Comparison of ENCODE assay signal across 10 cellular contexts in the genomic region with DNA sequence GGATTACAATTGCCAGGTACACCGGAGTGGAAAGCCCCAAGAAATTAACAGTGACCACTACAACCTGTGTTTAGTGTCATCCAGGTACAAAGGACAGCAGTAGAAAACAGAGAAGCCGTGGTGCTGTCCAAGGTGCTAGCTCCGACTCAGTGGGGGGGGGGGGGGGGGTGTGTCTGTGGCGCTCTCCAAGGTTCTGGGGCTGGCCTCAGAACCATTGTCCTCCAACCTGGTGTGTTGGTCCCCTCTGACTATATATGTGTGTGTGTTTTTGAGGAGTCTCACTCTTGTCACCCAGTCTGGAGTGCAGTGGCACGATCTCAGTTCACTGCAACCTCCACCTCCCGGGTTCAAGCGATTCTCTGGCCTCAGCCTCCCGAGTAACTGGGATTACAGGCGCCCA. TPM values are rescaled to one million over a fixed set of nuclear protein-coding genes. Genes with fewer than 3 reads are reported as not detected.
DNase-seq lines count a peak whose midpoint lies in the region; ATAC-seq, FAIRE-seq and TF ChIP-seq lines count a peak whose summit lies in the region.
"Had no signal": no experiment of that assay in that cellular context is flagged by ENCODE, and none has a peak within 500 bp of the region (broad histone marks: within the 10 kb centered on the region; RNA-seq: fewer than 3 reads in every experiment).

No MANE protein-coding gene starts in this region.

- H2AFZ ChIP-seq in H9 (ENCODE audit: low read length) (no peak overlapping the region), smooth muscle cell (ENCODE audit: low read depth) (no peak overlapping the region)

- H3K4me2 ChIP-seq in H9 (ENCODE audit: insufficient read depth, insufficient read length, low read length) (no peak overlapping the region), smooth muscle cell (no peak overlapping the region)

- H3K23me2 ChIP-seq in H9 (ENCODE audit: insufficient read length, low read depth, low read length, poor library complexity, severe bottlenecking), result no peaks in the 10 kb centered on the region

- no peak overlapping the region for H4K5ac ChIP-seq in H9 (ENCODE audit: insufficient read length, low read depth, low read length)

- H3K27me3 Mint-ChIP-seq in H9 (ENCODE audit: low read depth), result peaks cover 2% of the 10 kb centered on the region; the same call in 1 of the 2 replicates
- no peaks in the 10 kb centered on the region for H3K27me3 Mint-ChIP-seq in effector memory CD8-positive, alpha-beta T cell
- H3K27me3 Mint-ChIP-seq in stimulated activated naive B cell treated with anti-CD40 and anti-IgM and Interleukin-4, amounts not matched to agents 10 μg/mL and 1 μg/mL and 100 μg/mL, for 72 hours, result no peaks in the 10 kb centered on the region

- H3K27ac Mint-ChIP-seq in H9, result peak overlapping the region in 1 of 3 experiments; percentile 62; a peak in 1 of 7 replicates
- H3K27ac Mint-ChIP-seq in effector memory CD8-positive, alpha-beta T cell, result peak overlapping the region in 1 of 2 donors; percentile 35
- no peak overlapping the region for H3K27ac Mint-ChIP-seq in stimulated activated naive B cell treated with anti-CD40 and anti-IgM and Interleukin-4, amounts not matched to agents 10 μg/mL and 1 μg/mL and 100 μg/mL, for 72 hours

- peak; percentile 65 for ATAC-seq in effector memory CD8-positive, alpha-beta T cell (replicated peaks)
- no peak for ATAC-seq in GM21717 (IDR thresholded peaks at IDR 0.05; ENCODE audit: unreplicated experiment)
- ATAC-seq in stimulated activated naive B cell treated with anti-CD40 and anti-IgM and Interleukin-4, amounts not matched to agents 10 μg/mL and 1 μg/mL and 100 μg/mL, for 72 hours (replicated peaks), result no peak

- H2BK20ac ChIP-seq in H9 (ENCODE audit: low read depth, low read length, poor library complexity, severe bottlenecking), result no peak overlapping the region

- H3K4me1 Mint-ChIP-seq in H9, result peaks cover 3 to 4% of the 10 kb centered on the region in 2 experiments; a peak in 3 of 4 replicates
- H3K4me1 Mint-ChIP-seq in effector memory CD8-positive, alpha-beta T cell (ENCODE audit: low read depth in 2 of 2), result peaks cover 2 to 3% of the 10 kb centered on the region in 2 donors
- H3K4me1 Mint-ChIP-seq in stimulated activated naive B cell treated with anti-CD40 and anti-IgM and Interleukin-4, amounts not matched to agents 10 μg/mL and 1 μg/mL and 100 μg/mL, for 72 hours, result peaks cover 5 to 7% of the 10 kb centered on the region in 2 donors

- no peaks in the 10 kb centered on the region for H3K9me3 Mint-ChIP-seq in H9
- peaks cover 0 to 2% of the 10 kb centered on the region in 2 donors for H3K9me3 Mint-ChIP-seq in effector memory CD8-positive, alpha-beta T cell
- no peaks in the 10 kb centered on the region for H3K9me3 Mint-ChIP-seq in stimulated activated naive B cell treated with anti-CD40 and anti-IgM and Interleukin-4, amounts not matched to agents 10 μg/mL and 1 μg/mL and 100 μg/mL, for 72 hours

- H3K18ac ChIP-seq in H9 (ENCODE audit: insufficient read length, low read depth, low read length), result no peak overlapping the region

- no peak overlapping the region for H4K8ac ChIP-seq in H9 (replicated peaks; ENCODE audit: insufficient read length, low read depth, low read length)

- no peak for FAIRE-seq in D721Med (lab: Jason Lieb, UNC)

- no peak overlapping the region for H2BK5ac ChIP-seq in H9 (ENCODE audit: insufficient read length, low read length)

- no peaks in the 10 kb centered on the region for H3K79me1 ChIP-seq in H9 (ENCODE audit: insufficient read depth, low read depth, low read length, poor library complexity, severe bottlenecking)

- H3K27ac ChIP-seq in H9 (ENCODE audit: insufficient read length, low read depth, low read length), result no peak overlapping the region
- no peak overlapping the region for H3K27ac ChIP-seq in smooth muscle cell (ENCODE audit: low read depth)
- H3K27ac ChIP-seq: HL-60 had no signal

- H2AK5ac ChIP-seq in H9 (ENCODE audit: insufficient read length, low read length), result no peak overlapping the region

- no peak overlapping the region for H3K56ac ChIP-seq in H9 (ENCODE audit: insufficient read length, low read depth, low read length)

- no peak overlapping the region for H3K4ac ChIP-seq in H9 (ENCODE audit: low read depth, low read length)

- H2BK15ac ChIP-seq in H9 (ENCODE audit: low read depth, low read length), result no peak overlapping the region

- H3K4me1 ChIP-seq in H9 (ENCODE audit: insufficient read depth, low read length), result no peaks in the 10 kb centered on the region
- H3K4me1 ChIP-seq in smooth muscle cell (ENCODE audit: low read depth), result peaks cover 1% of the 10 kb centered on the region

- no peaks in the 10 kb centered on the region for H3K36me3 ChIP-seq in smooth muscle cell (ENCODE audit: low read depth)

- no peak overlapping the region for H3K14ac ChIP-seq in H9 (ENCODE audit: insufficient read depth, low read length)

- DNase-seq in H9, result peak; percentile 69
- peak in 4 of 5 donors; percentile 21 to 53 (median 36) for DNase-seq in T-helper 1 cell
- peak; percentile 20 to 25 (median 20) for DNase-seq in effector memory CD8-positive, alpha-beta T cell
- DNase-seq in smooth muscle cell (lab: John Stamatoyannopoulos, UW; ENCODE audit: unreplicated experiment), result peak; percentile 8
- no peak for DNase-seq in D721Med (ENCODE audit: insufficient read length, low spot score)
- no peak for DNase-seq in stimulated activated naive B cell treated with anti-CD40 and anti-IgM and Interleukin-4, amounts not matched to agents 10 μg/mL and 1 μg/mL and 100 μg/mL, for 72 hours
- no peak for DNase-seq in SHP77 treated with DMSO at 0.1 percent for 48 hours (lab: John Stamatoyannopoulos, UW)
- DNase-seq: cortex of kidney had no signal

- H3T11ph ChIP-seq in H9 (ENCODE audit: low read length), result no peak overlapping the region

- H3K23ac ChIP-seq in H9 (ENCODE audit: insufficient read length, low read depth, low read length), result no peak overlapping the region

- H2BK12ac ChIP-seq in H9 (ENCODE audit: insufficient read length, low read depth, low read length), result no peak overlapping the region

- no peak overlapping the region for H3K4me3 Mint-ChIP-seq in H9
- no peak overlapping the region for H3K4me3 Mint-ChIP-seq in effector memory CD8-positive, alpha-beta T cell
- no peak overlapping the region for H3K4me3 Mint-ChIP-seq in stimulated activated naive B cell treated with anti-CD40 and anti-IgM and Interleukin-4, amounts not matched to agents 10 μg/mL and 1 μg/mL and 100 μg/mL, for 72 hours

- H3K27me3 ChIP-seq in H9 (ENCODE audit: insufficient read depth, low read length), result no peaks in the 10 kb centered on the region
- no peaks in the 10 kb centered on the region for H3K27me3 ChIP-seq in smooth muscle cell (ENCODE audit: low read depth)

- H3K4me3 ChIP-seq in smooth muscle cell, result no peak overlapping the region

- H3K9me3 ChIP-seq in H9 (ENCODE audit: control insufficient read depth, low read depth, low read length) (no peaks in the 10 kb centered on the region), smooth muscle cell (replicated peaks; ENCODE audit: low read depth) (no peaks in the 10 kb centered on the region)

- H3K36me3 Mint-ChIP-seq in H9 (ENCODE audit: insufficient read depth in 1 of 3, low read depth in 3 of 3), result no peaks in the 10 kb centered on the region
- H3K36me3 Mint-ChIP-seq in effector memory CD8-positive, alpha-beta T cell (ENCODE audit: insufficient read depth), result peaks cover 4% of the 10 kb centered on the region
- H3K36me3 Mint-ChIP-seq in stimulated activated naive B cell treated with anti-CD40 and anti-IgM and Interleukin-4, amounts not matched to agents 10 μg/mL and 1 μg/mL and 100 μg/mL, for 72 hours, result peaks cover 12 to 17% of the 10 kb centered on the region in 2 donors

- H3K9ac ChIP-seq in H9 (ENCODE audit: extremely low read depth, insufficient read length, low read length) (no peak overlapping the region), smooth muscle cell (ENCODE audit: low read depth) (no peak overlapping the region)

- no peak for TF ChIP-seq CTCF in H9 (conservative IDR thresholded peaks at IDR 0.05)
- no peak for TF ChIP-seq CTCF in smooth muscle cell (IDR thresholded peaks at IDR 0.05; ENCODE audit: borderline replicate concordance, insufficient read depth, poor library complexity, severe bottlenecking)
- TF ChIP-seq CTCF in D721Med (IDR thresholded peaks at IDR 0.05; ENCODE audit: insufficient read depth, missing control alignments), result no peak

- H2BK120ac ChIP-seq in H9 (ENCODE audit: low read depth, low read length, poor library complexity, severe bottlenecking), result no peak overlapping the region

- H4K91ac ChIP-seq in H9 (ENCODE audit: insufficient read length, low read depth, low read length), result no peak overlapping the region

- H3F3A ChIP-seq in smooth muscle cell (ENCODE audit: low read depth), result no peaks in the 10 kb centered on the region

- no peaks in the 10 kb centered on the region for H4K20me1 ChIP-seq in H9 (ENCODE audit: control insufficient read depth, insufficient read depth, insufficient read length)
- no peaks in the 10 kb centered on the region for H4K20me1 ChIP-seq in smooth muscle cell (ENCODE audit: low read depth)

- no peaks in the 10 kb centered on the region for H3K79me2 ChIP-seq in H9 (ENCODE audit: insufficient read depth, low read length)
- no peaks in the 10 kb centered on the region for H3K79me2 ChIP-seq in smooth muscle cell (ENCODE audit: low read depth)

- WGBS in H9 (ENCODE audit: extremely low coverage, insufficient read length, low lambda C conversion rate), result no CpG with 5 or more reads among the region's 9 CpGs
- 43% methylated on average over 8 of the region's 9 CpGs for WGBS in smooth muscle cell (ENCODE audit: low lambda C conversion rate)

RNA-seq across cellular contexts. Expression of gene ZNF23, which starts 5.8 kb away (rescaled TPM):
- total RNA-seq in H9 (2021), result 9.6 and 10.1 TPM in 2 replicates
- total RNA-seq in smooth muscle cell, result 6.8 and 14.1 TPM in 2 replicates
- polyA plus RNA-seq in smooth muscle cell, result 7.2 and 13.1 TPM in 2 replicates

RNA-seq across cellular contexts. Expression of gene ZNF19, which starts 21.3 kb away (rescaled TPM):
- total RNA-seq in H9 (2021) (4.2 and 4.7 TPM in 2 replicates), smooth muscle cell (3.3 and 4.6 TPM in 2 replicates)
- polyA plus RNA-seq in smooth muscle cell, result 0.37 and 2.2 TPM in 2 replicates

RNA-seq across cellular contexts. Expression of gene TLE7, which starts 26.0 kb away (rescaled TPM):
- not detected in 2 replicates for total RNA-seq in H9 (2021)
- total RNA-seq in smooth muscle cell, result not detected in 2 replicates
- not detected in 2 replicates for polyA plus RNA-seq in smooth muscle cell

RNA-seq across cellular contexts. Expression of gene CHST4, which starts 58.4 kb away (rescaled TPM):
- total RNA-seq in H9 (2021), result 5.9 and 6.8 TPM in 2 replicates
- not detected in 2 replicates for total RNA-seq in smooth muscle cell
- not detected in 2 replicates for polyA plus RNA-seq in smooth muscle cell

Comparison
In these comparisons a context has a peak if more than half of its experiments do, and no peak if none do; other contexts are left out.
1. DNase-seq: peak in H9 (single experiment), T-helper 1 cell (4 of 5), effector memory CD8-positive, alpha-beta T cell (3 of 3) and smooth muscle cell (single experiment); none in D721Med (single experiment), stimulated activated naive B cell treated with anti-CD40 and anti-IgM and Interleukin-4, amounts not matched to agents 10 μg/mL and 1 μg/mL and 100 μg/mL, for 72 hours (single experiment) and SHP77 treated with DMSO at 0.1 percent for 48 hours (single experiment).